In the genomic region with DNA sequence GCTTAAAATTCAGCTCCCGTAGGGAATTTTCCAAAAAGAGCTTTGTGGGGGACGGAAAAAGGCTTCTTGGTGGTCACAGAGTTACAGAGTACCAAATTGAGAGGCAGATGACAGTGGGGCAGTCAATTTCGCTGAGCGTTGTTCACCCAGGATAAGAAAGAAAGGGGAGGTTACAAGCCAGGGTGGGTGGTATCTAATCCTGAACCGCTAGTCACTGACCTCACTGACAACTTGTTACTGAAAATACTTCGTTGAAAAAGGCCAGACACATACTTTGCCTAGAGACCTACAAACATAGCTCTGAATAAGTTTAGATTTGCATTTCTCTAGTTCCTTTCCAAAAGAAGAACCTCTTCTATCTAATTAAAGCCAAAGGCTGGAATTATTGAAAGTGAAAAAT, we compare ENCODE assay signal across 11 cellular contexts. TPM values are rescaled to one million over a fixed set of nuclear protein-coding genes. Genes with fewer than 3 reads are reported as not detected.
DNase-seq lines count a peak whose midpoint lies in the region; ATAC-seq and TF ChIP-seq lines count a peak whose summit lies in the region.
"Had no signal": no experiment of that assay in that cellular context is flagged by ENCODE, and none has a peak within 500 bp of the region (broad histone marks: within the 10 kb centered on the region; RNA-seq: fewer than 3 reads in every experiment).

Gene CTNNA3, minus strand, starts transcription at position 167 of the 400 bp plus-strand sequence.

- no peaks in the 10 kb centered on the region for H3K79me2 ChIP-seq in PC-3 (ENCODE audit: low read length)

- DNase-seq in GM12864 (ENCODE audit: low read depth) (no peak), H7 (peak; percentile 25), adipocyte (ENCODE audit: low read depth) (peak; percentile 42), PC-3 (no peak), NCI-H146 (lab: John Stamatoyannopoulos, UW) (no peak), lower leg skin (ENCODE audit: low spot score in 2 of 2) (no peak)
- DNase-seq in activated CD8-positive, alpha-beta memory T cell treated with anti-CD3 and anti-CD28 coated beads for 24 hours, result no peak

- no peak within 1 kb of the TSS for H3K9ac ChIP-seq in adipocyte (ENCODE audit: low read length)
- no peak within 1 kb of the TSS for H3K9ac ChIP-seq in PC-3 (ENCODE audit: low read length)

- no peaks in the 10 kb centered on the region for H3K36me3 Mint-ChIP-seq in nephron (ENCODE audit: low read depth)

- WGBS in lower leg skin, 2 donors, result 41 to 57% methylated on average over 6 of the region's 6 CpGs

- no TSS peak for BruUV-seq in PC-3 (replicated peaks; lab: Mats Ljungman, UMichigan)

- POLR2A ChIA-PET in PC-3 (lab: Charles Lee; ENCODE audit: unreplicated experiment), result no interaction called here

- no peaks in the 10 kb centered on the region for H3K9me2 ChIP-seq in PC-3 (replicated peaks; ENCODE audit: low read length)

- H3K36me3 ChIP-seq in H7 (replicated peaks; ENCODE audit: control insufficient read depth, insufficient read depth, low read length) (no peaks in the 10 kb centered on the region), adipocyte (ENCODE audit: control insufficient read depth, insufficient read depth, low read length, severe bottlenecking) (no peaks in the 10 kb centered on the region), PC-3 (ENCODE audit: low read depth, low read length) (no peaks in the 10 kb centered on the region)

- intact Hi-C loops in PC-3 (cut with micrococcal nuclease), result loop anchor here (5.0 to 10.0 kb wide), 2 partner anchors 66 to 189 kb away; partner anchors contain the start of gene SIRT1
- intact Hi-C loops in lower leg skin (cut with DNase I; ENCODE audit: low total_unique reads), result loop anchor here (5.0 kb wide), 1 partner anchor 86 kb away; no protein-coding TSS in a partner anchor

- H3K27me3 ChIP-seq in H7 (ENCODE audit: control insufficient read depth, insufficient read depth, low read length), result no peaks in the 10 kb centered on the region
- H3K27me3 ChIP-seq in adipocyte (replicated peaks; ENCODE audit: control insufficient read depth, insufficient read depth, low read length), result peaks cover 33% of the 10 kb centered on the region
- H3K27me3 ChIP-seq in PC-3 (ENCODE audit: low read length), result peaks cover 48% of the 10 kb centered on the region

- H3K4me3 Mint-ChIP-seq in nephron, result peak within 1 kb of the TSS in 2 of 3 experiments; percentile 0 to 4

- H4K20me1 ChIP-seq in PC-3 (ENCODE audit: low read length), result no peaks in the 10 kb centered on the region

- H3F3A ChIP-seq in PC-3 (ENCODE audit: low read length, unreplicated experiment), result no peaks in the 10 kb centered on the region

- H3K4me1 Mint-ChIP-seq in nephron, result peaks cover 17% of the 10 kb centered on the region

- peaks cover 4% of the 10 kb centered on the region for H3K27me3 Mint-ChIP-seq in nephron (ENCODE audit: low read depth)

- TF ChIP-seq POLR2A in lower leg skin (IDR thresholded peaks at IDR 0.05), result no peak

- H3K27ac Mint-ChIP-seq in nephron, result no peak within 1 kb of the TSS

- no peak for ATAC-seq in PC-3

- peaks cover 14% of the 10 kb centered on the region for H3K9me3 Mint-ChIP-seq in nephron

- H3K4me1 ChIP-seq in adipocyte (ENCODE audit: control insufficient read depth, insufficient read depth, low read length), result no peaks in the 10 kb centered on the region
- H3K4me1 ChIP-seq in PC-3 (ENCODE audit: insufficient read depth, low read length), result no peaks in the 10 kb centered on the region

- TF ChIP-seq CTCF in GM12864 (IDR thresholded peaks at IDR 0.05; ENCODE audit: low read depth, low read length, missing control alignments) (no peak), nephron (IDR thresholded peaks at IDR 0.05; ENCODE audit: unreplicated experiment in 3 of 3) (no peak), PC-3 (conservative IDR thresholded peaks at IDR 0.05; ENCODE audit: low read depth, low read length) (no peak), lower leg skin (IDR thresholded peaks at IDR 0.05) (no peak)

- H2AFZ ChIP-seq in PC-3 (ENCODE audit: low read length), result no peak within 1 kb of the TSS

- CTCF ChIA-PET in PC-3 (lab: Charles Lee), result interaction anchor here (2.3 kb wide), 1 partner anchor 84 kb away, joined by 53 read pairs; no protein-coding TSS in a partner anchor

- no peak within 1 kb of the TSS for H3K27ac ChIP-seq in PC-3 (ENCODE audit: low read length)
- H3K27ac ChIP-seq: HL-60 had no signal

- no peaks in the 10 kb centered on the region for H3K9me3 ChIP-seq in adipocyte (ENCODE audit: control insufficient read depth, low read length)
- no peaks in the 10 kb centered on the region for H3K9me3 ChIP-seq in PC-3 (ENCODE audit: low read length)

- peak within 1 kb of the TSS; percentile 19; the same call in 1 of the 2 replicates for H3K4me3 ChIP-seq in GM12864 (ENCODE audit: low read depth, low read length)
- H3K4me3 ChIP-seq in H7 (ENCODE audit: insufficient read depth, low read depth, low read length), result no peak within 1 kb of the TSS
- no peak within 1 kb of the TSS for H3K4me3 ChIP-seq in adipocyte (ENCODE audit: low read length)
- H3K4me3 ChIP-seq in PC-3 (ENCODE audit: low read length), result no peak within 1 kb of the TSS
- no peak within 1 kb of the TSS for H3K4me3 ChIP-seq in lower leg skin (ENCODE audit: low read depth, poor library complexity, severe bottlenecking)

- H3K4me2 ChIP-seq in PC-3 (ENCODE audit: low read length), result no peak within 1 kb of the TSS

RNA-seq across cellular contexts. Expression of gene CTNNA3, which starts in this region (rescaled TPM):
- 2.3 and 10.6 TPM in 2 replicates for total RNA-seq in H7 (2014; rRNA removed; shearing (Covaris generic))
- total RNA-seq in PC-3 (2014; rRNA removed) (1.4 and 1.9 TPM in 2 replicates), lower leg skin (under 1 TPM; 0.04 to 0.19 (median 0.11) TPM)
- total RNA-seq: A673, Daoy had no signal

Comparison
In these comparisons a context has a peak if more than half of its experiments do, and no peak if none do; other contexts are left out.
1. DNase-seq: peak in H7 (single experiment) and adipocyte (single experiment); none in GM12864 (single experiment), PC-3 (single experiment), activated CD8-positive, alpha-beta memory T cell treated with anti-CD3 and anti-CD28 coated beads for 24 hours (single experiment), NCI-H146 (single experiment) and lower leg skin (0 of 2).